15 cellular contexts compared by ENCODE assay signal in genomic region chr10:93086289-93086688, GRCh38. TPM values are rescaled to one million over a fixed set of nuclear protein-coding genes. Genes with fewer than 3 reads are reported as not detected.
A peak's percentile ranks its signal among the peaks of the same experiment; 100 is the strongest.
DNase-seq lines count a peak whose midpoint lies in the region; ATAC-seq and TF ChIP-seq lines count a peak whose summit lies in the region.
"Had no signal": no experiment of that assay in that cellular context is flagged by ENCODE, and none has a peak within 500 bp of the region (broad histone marks: within the 10 kb centered on the region; RNA-seq: fewer than 3 reads in every experiment).

No MANE protein-coding gene starts in this region.

- no peaks in the 10 kb centered on the region for H3K9me3 ChIP-seq in colonic mucosa
- no peaks in the 10 kb centered on the region for H3K9me3 ChIP-seq in osteoblast (ENCODE audit: low read depth, low read length)
- no peaks in the 10 kb centered on the region for H3K9me3 ChIP-seq in MG63
- H3K9me3 ChIP-seq: A549, Caco-2, HAP-1 had no signal

- no peak overlapping the region for H2AFZ ChIP-seq in osteoblast (ENCODE audit: low read length)

- H3K4me3 Mint-ChIP-seq in activated CD8-positive, alpha-beta memory T cell treated with anti-CD3 and anti-CD28 coated beads, Interleukin-2, amount 10 ng/mL, durations not matched to agents 7 days and 5 days, result no peak overlapping the region
- no peak overlapping the region for H3K4me3 Mint-ChIP-seq in stimulated activated memory B cell treated with anti-CD40 and anti-IgM and Interleukin-4, amounts not matched to agents 10 μg/mL and 1 μg/mL and 100 μg/mL, for 72 hours
- no peak overlapping the region for H3K4me3 Mint-ChIP-seq in activated naive CD8-positive, alpha-beta T cell treated with anti-CD3 and anti-CD28 coated beads for 36 hours
- H3K4me3 Mint-ChIP-seq: CD4-positive, alpha-beta T cell had no signal

- H3K4me1 ChIP-seq in colonic mucosa (no peaks in the 10 kb centered on the region), osteoblast (ENCODE audit: insufficient read depth, low read length) (no peaks in the 10 kb centered on the region)
- H3K4me1 ChIP-seq: A549, Caco-2 had no signal

- H4K20me1 ChIP-seq in osteoblast (ENCODE audit: insufficient read depth, low read length), result no peaks in the 10 kb centered on the region

- ATAC-seq in activated CD8-positive, alpha-beta memory T cell treated with anti-CD3 and anti-CD28 coated beads, Interleukin-2, amount 10 ng/mL, durations not matched to agents 7 days and 5 days, result no peak
- no peak for ATAC-seq in stimulated activated memory B cell treated with anti-CD40 and anti-IgM and Interleukin-4, amounts not matched to agents 10 μg/mL and 1 μg/mL and 100 μg/mL, for 72 hours
- ATAC-seq: A549 had no signal

- H3K79me2 ChIP-seq in osteoblast (ENCODE audit: insufficient read depth, low read length), result no peaks in the 10 kb centered on the region

- no peaks in the 10 kb centered on the region for H3K9me3 Mint-ChIP-seq in activated CD8-positive, alpha-beta memory T cell treated with anti-CD3 and anti-CD28 coated beads, Interleukin-2, amount 10 ng/mL, durations not matched to agents 7 days and 5 days (ENCODE audit: low read depth)
- H3K9me3 Mint-ChIP-seq in stimulated activated memory B cell treated with anti-CD40 and anti-IgM and Interleukin-4, amounts not matched to agents 10 μg/mL and 1 μg/mL and 100 μg/mL, for 72 hours, result no peaks in the 10 kb centered on the region
- H3K9me3 Mint-ChIP-seq in activated naive CD8-positive, alpha-beta T cell treated with anti-CD3 and anti-CD28 coated beads for 36 hours, result no peaks in the 10 kb centered on the region
- H3K9me3 Mint-ChIP-seq: CD4-positive, alpha-beta T cell had no signal

- H3K4me1 Mint-ChIP-seq in activated CD8-positive, alpha-beta memory T cell treated with anti-CD3 and anti-CD28 coated beads, Interleukin-2, amount 10 ng/mL, durations not matched to agents 7 days and 5 days, result no peaks in the 10 kb centered on the region
- H3K4me1 Mint-ChIP-seq in stimulated activated memory B cell treated with anti-CD40 and anti-IgM and Interleukin-4, amounts not matched to agents 10 μg/mL and 1 μg/mL and 100 μg/mL, for 72 hours, result peaks cover 7% of the 10 kb centered on the region
- no peaks in the 10 kb centered on the region for H3K4me1 Mint-ChIP-seq in activated naive CD8-positive, alpha-beta T cell treated with anti-CD3 and anti-CD28 coated beads for 36 hours

- TF ChIP-seq CTCF in colonic mucosa (IDR thresholded peaks at IDR 0.05) (no peak), osteoblast (IDR thresholded peaks at IDR 0.05; ENCODE audit: extremely low read depth, low read depth, low read length) (no peak)

- H3K9ac ChIP-seq in colonic mucosa (ENCODE audit: low read depth in 2 of 2, low read length in 2 of 2), result no peak overlapping the region

- intact Hi-C loops in colonic mucosa (cut with DNase I), result no loop called here

- H3K27ac Mint-ChIP-seq in activated CD8-positive, alpha-beta memory T cell treated with anti-CD3 and anti-CD28 coated beads, Interleukin-2, amount 10 ng/mL, durations not matched to agents 7 days and 5 days, result no peak overlapping the region
- no peak overlapping the region for H3K27ac Mint-ChIP-seq in stimulated activated memory B cell treated with anti-CD40 and anti-IgM and Interleukin-4, amounts not matched to agents 10 μg/mL and 1 μg/mL and 100 μg/mL, for 72 hours
- no peak overlapping the region for H3K27ac Mint-ChIP-seq in activated naive CD8-positive, alpha-beta T cell treated with anti-CD3 and anti-CD28 coated beads for 36 hours
- H3K27ac Mint-ChIP-seq: CD4-positive, alpha-beta T cell had no signal

- no peak overlapping the region for H3K4me2 ChIP-seq in osteoblast (ENCODE audit: insufficient read depth, low read length)
- H3K4me2 ChIP-seq: A549 had no signal

- H3K27me3 Mint-ChIP-seq in activated CD8-positive, alpha-beta memory T cell treated with anti-CD3 and anti-CD28 coated beads, Interleukin-2, amount 10 ng/mL, durations not matched to agents 7 days and 5 days, result peaks cover 25% of the 10 kb centered on the region
- peaks cover 40% of the 10 kb centered on the region for H3K27me3 Mint-ChIP-seq in stimulated activated memory B cell treated with anti-CD40 and anti-IgM and Interleukin-4, amounts not matched to agents 10 μg/mL and 1 μg/mL and 100 μg/mL, for 72 hours
- H3K27me3 Mint-ChIP-seq in activated naive CD8-positive, alpha-beta T cell treated with anti-CD3 and anti-CD28 coated beads for 36 hours, result peaks cover 22% of the 10 kb centered on the region

- H3K36me3 ChIP-seq in colonic mucosa, result no peaks in the 10 kb centered on the region
- no peaks in the 10 kb centered on the region for H3K36me3 ChIP-seq in osteoblast (ENCODE audit: insufficient read depth, low read length)
- no peaks in the 10 kb centered on the region for H3K36me3 ChIP-seq in MG63
- H3K36me3 ChIP-seq: HAP-1 had no signal

- H3K27ac ChIP-seq in colonic mucosa (no peak overlapping the region), osteoblast (ENCODE audit: low read depth, low read length) (no peak overlapping the region)
- H3K27ac ChIP-seq: 22Rv1, A549, C4-2B had no signal

- no peaks in the 10 kb centered on the region for H3K36me3 Mint-ChIP-seq in activated CD8-positive, alpha-beta memory T cell treated with anti-CD3 and anti-CD28 coated beads, Interleukin-2, amount 10 ng/mL, durations not matched to agents 7 days and 5 days
- no peaks in the 10 kb centered on the region for H3K36me3 Mint-ChIP-seq in stimulated activated memory B cell treated with anti-CD40 and anti-IgM and Interleukin-4, amounts not matched to agents 10 μg/mL and 1 μg/mL and 100 μg/mL, for 72 hours
- H3K36me3 Mint-ChIP-seq in activated naive CD8-positive, alpha-beta T cell treated with anti-CD3 and anti-CD28 coated beads for 36 hours, result no peaks in the 10 kb centered on the region

- no peaks in the 10 kb centered on the region for H3K27me3 ChIP-seq in colonic mucosa
- no peaks in the 10 kb centered on the region for H3K27me3 ChIP-seq in osteoblast (ENCODE audit: insufficient read depth, low read length)
- no peaks in the 10 kb centered on the region for H3K27me3 ChIP-seq in MG63

- CTCF ChIA-PET in activated CD8-positive, alpha-beta memory T cell treated with anti-CD3 and anti-CD28 coated beads, Interleukin-2, amount 10 ng/mL, durations not matched to agents 7 days and 5 days (lab: Charles Lee), result interaction anchor here (1.2 kb wide), 1 partner anchor 29 kb away, joined by 3 read pairs; no protein-coding TSS in a partner anchor

- no peak overlapping the region for H3K4me3 ChIP-seq in colonic mucosa
- H3K4me3 ChIP-seq in osteoblast (ENCODE audit: insufficient read depth, low read length), result no peak overlapping the region
- H3K4me3 ChIP-seq in MG63, result no peak overlapping the region
- H3K4me3 ChIP-seq: A549, HAP-1 had no signal

- DNase-seq in activated CD8-positive, alpha-beta memory T cell treated with anti-CD3 and anti-CD28 coated beads for 24 hours, result peak; percentile 15
- DNase-seq in activated CD8-positive, alpha-beta memory T cell treated with anti-CD3 and anti-CD28 coated beads, Interleukin-2, amount 10 ng/mL, durations not matched to agents 7 days and 5 days, result no peak
- peak; percentile 3 for DNase-seq in colonic mucosa
- DNase-seq in osteoblast (ENCODE audit: insufficient read length, low spot score, missing footprints), result peak; percentile 29
- no peak for DNase-seq in MG63
- DNase-seq in activated naive CD8-positive, alpha-beta T cell treated with anti-CD3 and anti-CD28 coated beads for 36 hours, result no peak
- DNase-seq: AML-193; Caco-2; CD4-positive, alpha-beta T cell; GOT3 had no signal

RNA-seq across cellular contexts. Expression of gene CYP26A1, which starts 12.6 kb away (rescaled TPM):
- not detected for total RNA-seq in activated CD8-positive, alpha-beta memory T cell treated with anti-CD3 and anti-CD28 coated beads, Interleukin-2, amount 10 ng/mL, durations not matched to agents 7 days and 5 days
- total RNA-seq in colonic mucosa (not detected), osteoblast (not detected in 2 replicates)
- total RNA-seq in MG63 (2014; rRNA removed; shearing (Covaris generic); ENCODE audit: low replicate concordance), result 0.30 and 0.32 TPM in 2 replicates
- total RNA-seq in activated naive CD8-positive, alpha-beta T cell treated with anti-CD3 and anti-CD28 coated beads for 36 hours, result not detected
- total RNA-seq: CD4-positive, alpha-beta T cell had no signal

RNA-seq across cellular contexts. Expression of gene CYP26C1, which starts 25.7 kb away (rescaled TPM):
- under 1 TPM; 0.05 to 0.18 TPM for total RNA-seq in activated CD8-positive, alpha-beta memory T cell treated with anti-CD3 and anti-CD28 coated beads, Interleukin-2, amount 10 ng/mL, durations not matched to agents 7 days and 5 days
- not detected for total RNA-seq in colonic mucosa
- under 0.01 TPM in 2 replicates for total RNA-seq in osteoblast
- not detected in 2 replicates for total RNA-seq in MG63 (2014; rRNA removed; shearing (Covaris generic); ENCODE audit: low replicate concordance)
- total RNA-seq in activated naive CD8-positive, alpha-beta T cell treated with anti-CD3 and anti-CD28 coated beads for 36 hours, result not detected

Comparison
In these comparisons a context has a peak if more than half of its experiments do, and no peak if none do; other contexts are left out.
1. DNase-seq: peak in activated CD8-positive, alpha-beta memory T cell treated with anti-CD3 and anti-CD28 coated beads for 24 hours (single experiment), colonic mucosa (single experiment) and osteoblast (single experiment); none in activated CD8-positive, alpha-beta memory T cell treated with anti-CD3 and anti-CD28 coated beads, Interleukin-2, amount 10 ng/mL, durations not matched to agents 7 days and 5 days (single experiment), MG63 (single experiment) and activated naive CD8-positive, alpha-beta T cell treated with anti-CD3 and anti-CD28 coated beads for 36 hours (single experiment).